ENCODE assay signal across 8 cellular contexts in the genomic region with DNA sequence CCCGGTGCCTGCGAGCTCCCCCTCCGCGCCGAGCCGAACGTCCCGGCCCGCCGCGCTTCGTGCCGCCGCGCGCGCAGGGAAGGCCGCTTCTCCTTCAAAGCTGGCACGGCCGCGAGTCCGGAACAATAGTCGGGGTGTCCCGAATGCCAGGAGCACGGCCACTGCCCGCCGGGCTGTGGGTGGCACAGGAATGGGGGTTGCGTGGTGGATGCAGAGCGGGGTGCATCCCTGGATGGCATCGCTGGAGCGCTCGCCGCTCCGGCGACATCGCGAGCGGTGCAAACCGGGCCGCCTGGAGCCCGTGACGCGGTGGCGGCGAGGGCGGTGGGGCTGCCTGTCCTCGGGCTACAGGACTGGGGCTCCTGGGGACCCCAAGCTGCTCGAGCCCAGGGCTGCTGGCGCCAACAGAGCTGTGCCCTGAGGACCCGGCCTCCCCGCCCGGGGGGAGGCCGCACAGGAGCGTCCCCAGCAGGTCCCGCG. TPM values are rescaled to one million over a fixed set of nuclear protein-coding genes. Genes with fewer than 3 reads are reported as not detected.
DNase-seq lines count a peak whose midpoint lies in the region; ATAC-seq, FAIRE-seq and TF ChIP-seq lines count a peak whose summit lies in the region.

No MANE protein-coding gene starts in this region.

- no peak overlapping the region for H2BK15ac ChIP-seq in IMR-90 (ENCODE audit: low read depth, low read length)

- H3K14ac ChIP-seq in IMR-90 (replicated peaks; ENCODE audit: low read depth, low read length), result peak overlapping the region; percentile 43; the same call in 1 of the 2 replicates

- H3K9me1 ChIP-seq in IMR-90 (ENCODE audit: insufficient read depth, low read length), result no peaks in the 10 kb centered on the region

- ATAC-seq in GM19397 (IDR thresholded peaks at IDR 0.05; ENCODE audit: unreplicated experiment), result peak; percentile 45
- peak; percentile 15 for ATAC-seq in IMR-90 (ENCODE audit: low read depth)
- peak; percentile 60 for ATAC-seq in GM12878
- no peak for ATAC-seq in HG02970 (IDR thresholded peaks at IDR 0.05; ENCODE audit: low FRiP score, unreplicated experiment)

- peak overlapping the region; percentile 34; the same call in 1 of the 2 replicates for H3K4ac ChIP-seq in IMR-90 (ENCODE audit: low read depth, low read length)

- SMC1A ChIA-PET in GM12878 (lab: Charles Lee; ENCODE audit: uncharacterized antibody, unreplicated experiment), result no interaction called here

- H3K4me2 ChIP-seq in IMR-90 (ENCODE audit: low read depth, low read length) (peak overlapping the region; percentile 70), GM12878 (ENCODE audit: control insufficient read depth, insufficient read depth) (peak overlapping the region; percentile 77)

- peak overlapping the region; percentile 76 for H2BK5ac ChIP-seq in IMR-90 (ENCODE audit: low read depth, low read length, poor library complexity, severe bottlenecking)

- TF ChIP-seq CTCF in IMR-90 (conservative IDR thresholded peaks at IDR 0.05; ENCODE audit: low read depth, low read length) (no peak), GM12878 (IDR thresholded peaks at IDR 0.05 in 2 of 3, conservative IDR thresholded peaks at IDR 0.05 in 1 of 3; ENCODE audit: control insufficient read depth in 2 of 3, extremely low read depth in 1 of 3, insufficient read depth in 1 of 3, low read depth in 3 of 3, low read length in 3 of 3) (no peak), kidney epithelial cell (IDR thresholded peaks at IDR 0.05; ENCODE audit: insufficient read depth, low read length, poor library complexity, severe bottlenecking) (no peak)

- BruUV-seq in IMR-90 (replicated peaks; lab: Mats Ljungman, UMichigan) (no TSS peak), GM12878 (replicated peaks; lab: Mats Ljungman, UMichigan) (no TSS peak)

- H2AFZ ChIP-seq in IMR-90 (replicated peaks; ENCODE audit: low read length, poor library complexity), result peak overlapping the region; percentile 99
- H2AFZ ChIP-seq in GM12878 (ENCODE audit: control insufficient read depth, low read depth, low read length), result peak overlapping the region; percentile 88

- H4K5ac ChIP-seq in IMR-90 (ENCODE audit: low read depth, low read length), result 0 out of 2 replicates have a peak overlapping the region, but pooled peaks have one; percentile 9

- H3K9me3 ChIP-seq in IMR-90 (ENCODE audit: control insufficient read depth, insufficient read depth, low read length) (no peaks in the 10 kb centered on the region), GM12878 (replicated peaks; ENCODE audit: control insufficient read depth, insufficient read depth, low read length) (no peaks in the 10 kb centered on the region; the same call in 2 of the 3 replicates), stomach smooth muscle (ENCODE audit: control insufficient read depth in 2 of 2, low read length in 2 of 2) (no peaks in the 10 kb centered on the region)

- H3K4me1 ChIP-seq in IMR-90 (ENCODE audit: control insufficient read depth, insufficient read depth, low read length) (no peaks in the 10 kb centered on the region; the same call in 1 of the 2 replicates), GM12878 (ENCODE audit: control insufficient read depth, insufficient read depth, low read length) (no peaks in the 10 kb centered on the region), stomach smooth muscle (ENCODE audit: control insufficient read depth, insufficient read depth, low read length) (peaks cover 49% of the 10 kb centered on the region)

- peak overlapping the region; percentile 24 to 33; a peak in 2 of 4 replicates for H4K8ac ChIP-seq in IMR-90 (ENCODE audit: low read depth in 2 of 2, low read length in 2 of 2)

- intact Hi-C loops in IMR-90 (cut with micrococcal nuclease) (loop anchor here (1.0 to 5.0 kb wide), 2 partner anchors 156 to 437 kb away; no protein-coding TSS in a partner anchor), GM12878 (cut with micrococcal nuclease; ENCODE audit: unreplicated experiment) (loop anchor here (5.0 kb wide), 1 partner anchor 547 kb away; no protein-coding TSS in a partner anchor)

- no peak overlapping the region for H2BK20ac ChIP-seq in IMR-90 (ENCODE audit: low read depth, low read length)

- H3K23ac ChIP-seq in IMR-90 (ENCODE audit: low read depth, low read length), result peak overlapping the region; percentile 28; the same call in 1 of the 2 replicates

- peak overlapping the region; percentile 78 for H3K27ac ChIP-seq in IMR-90 (ENCODE audit: insufficient read depth, low read length)
- H3K27ac ChIP-seq in GM12878 (ENCODE audit: control insufficient read depth, insufficient read depth), result no peak overlapping the region
- peak overlapping the region; percentile 31 for H3K27ac ChIP-seq in stomach smooth muscle (ENCODE audit: low read length)

- H3K4me3 ChIP-seq in IMR-90 (ENCODE audit: insufficient read depth, low read depth, low read length), result peak overlapping the region; percentile 78
- peak overlapping the region; percentile 78 for H3K4me3 ChIP-seq in GM12878
- H3K4me3 ChIP-seq in kidney epithelial cell (ENCODE audit: low read depth, low read length), result peak overlapping the region; percentile 86
- H3K4me3 ChIP-seq in stomach smooth muscle (ENCODE audit: low read length in 2 of 2), result peak overlapping the region; percentile 76 to 94

- no peaks in the 10 kb centered on the region for H3K79me2 ChIP-seq in GM12878 (ENCODE audit: control insufficient read depth, insufficient read depth, low read length)

- TF ChIP-seq EP300 in GM12878 (IDR thresholded peaks at IDR 0.05; ENCODE audit: borderline replicate concordance in 1 of 2, control insufficient read depth in 1 of 2, low read depth in 2 of 2, low read length in 2 of 2), result no peak

- peak overlapping the region; percentile 91 for H3K9ac ChIP-seq in IMR-90 (ENCODE audit: low read depth, low read length)
- H3K9ac ChIP-seq in GM12878 (ENCODE audit: control insufficient read depth, insufficient read depth, low read length), result peak overlapping the region; percentile 32; the same call in 1 of the 2 replicates
- H3K9ac ChIP-seq in stomach smooth muscle (ENCODE audit: low read length in 2 of 2), result peak overlapping the region; percentile 61 to 62

- WGBS in IMR-90 (ENCODE audit: extremely low coverage in 2 of 2, insufficient read length in 1 of 2), 2 experiments, result 0% methylated on average over 17 of the region's 56 CpGs; no CpG with 5 or more reads in 1 of the 2 experiments
- 26% methylated on average over 29 of the region's 56 CpGs for WGBS in GM12878 (ENCODE audit: insufficient coverage, insufficient replicate concordance, low lambda C conversion rate, missing lambda C conversion rate)

- in situ Hi-C loops in IMR-90 (cut with MboI; ENCODE audit: low sequenced_read_pairs), result no loop called here
- in situ Hi-C loops in GM12878 (cut with MboI), result no loop called here

- peak overlapping the region; percentile 74 for H2AK9ac ChIP-seq in IMR-90 (replicated peaks; ENCODE audit: low read depth, low read length, poor library complexity)

- DNase-seq in AG20443 (ENCODE audit: low spot score) (peak; percentile 64), IMR-90 (peak; percentile 35), GM12878 (ENCODE audit: low read depth, low spot score) (no peak), kidney epithelial cell (ENCODE audit: low read depth) (no peak), NAMALWA (ENCODE audit: low spot score) (no peak)

- H2AK5ac ChIP-seq in IMR-90 (ENCODE audit: low read depth, low read length), result 0 out of 2 replicates have a peak overlapping the region, but pooled peaks have one; percentile 32

- no peak overlapping the region; the same call in 1 of the 2 replicates for H3K56ac ChIP-seq in IMR-90 (ENCODE audit: extremely low read depth, insufficient read depth, low read length)

- TF ChIP-seq RAD21 in IMR-90 (IDR thresholded peaks at IDR 0.05; ENCODE audit: low read length) (no peak), GM12878 (IDR thresholded peaks at IDR 0.05; ENCODE audit: insufficient read depth, low read depth, low read length) (no peak)

- H4K20me1 ChIP-seq in IMR-90 (ENCODE audit: insufficient read depth, low read length) (no peaks in the 10 kb centered on the region), GM12878 (ENCODE audit: control insufficient read depth, insufficient read depth) (no peaks in the 10 kb centered on the region)

- CTCF ChIA-PET in IMR-90 (lab: Yijun Ruan, JAX) (interaction anchor here (0.5 to 1.1 kb wide), 2 partner anchors 13 to 53 kb away, joined by 3 read pairs; no protein-coding TSS in a partner anchor), GM12878 (lab: Yijun Ruan, JAX) (no interaction called here)

- H3K27me3 ChIP-seq in IMR-90 (ENCODE audit: control insufficient read depth, insufficient read depth, low read length), result peaks cover 3% of the 10 kb centered on the region
- peaks cover 15 to 31% of the 10 kb centered on the region in 2 experiments for H3K27me3 ChIP-seq in GM12878 (replicated peaks in 1 of 2; ENCODE audit: control insufficient read depth in 2 of 2, insufficient read depth in 2 of 2, low read length in 1 of 2)
- peaks cover 32% of the 10 kb centered on the region for H3K27me3 ChIP-seq in kidney epithelial cell (ENCODE audit: control insufficient read depth, insufficient read depth, low read length)
- peaks cover 52 to 71% of the 10 kb centered on the region in 2 donors for H3K27me3 ChIP-seq in stomach smooth muscle (ENCODE audit: control insufficient read depth in 1 of 2, insufficient read depth in 2 of 2, low read length in 2 of 2)

- H3K79me1 ChIP-seq in IMR-90 (ENCODE audit: low read depth in 1 of 2, low read length in 2 of 2), result peaks cover 11 to 23% of the 10 kb centered on the region in 2 experiments; a peak in 3 of 4 replicates

- FAIRE-seq in GM12878 (lab: Jason Lieb, UNC), result no peak

- POLR2A ChIA-PET in IMR-90 (lab: Charles Lee; ENCODE audit: unreplicated experiment) (no interaction called here), GM12878 (lab: Charles Lee) (no interaction called here)

- TF ChIP-seq POLR2A in IMR-90 (IDR thresholded peaks at IDR 0.05; ENCODE audit: low read depth, low read length), result no peak
- no peak for TF ChIP-seq POLR2A in GM12878 (IDR thresholded peaks at IDR 0.05; ENCODE audit: low read depth, low read length)

- H3K36me3 ChIP-seq in IMR-90 (ENCODE audit: control insufficient read depth, insufficient read depth, low read length) (no peaks in the 10 kb centered on the region), GM12878 (ENCODE audit: control insufficient read depth in 2 of 2, insufficient read depth in 2 of 2, low read length in 1 of 2) (no peaks in the 10 kb centered on the region), kidney epithelial cell (ENCODE audit: control insufficient read depth, insufficient read depth, low read length) (no peaks in the 10 kb centered on the region), stomach smooth muscle (ENCODE audit: control insufficient read depth in 2 of 2, insufficient read depth in 2 of 2, low read length in 2 of 2) (no peaks in the 10 kb centered on the region)

- H3K18ac ChIP-seq in IMR-90 (ENCODE audit: low read depth, low read length), result no peak overlapping the region

- no peak overlapping the region for H2BK120ac ChIP-seq in IMR-90 (ENCODE audit: low read depth, low read length)

- dilution Hi-C loops in IMR-90 (cut with HindIII; ENCODE audit: low sequenced_read_pairs, unreplicated experiment), result no loop called here

- H4K91ac ChIP-seq in IMR-90 (ENCODE audit: insufficient read depth, low read depth, low read length), result no peak overlapping the region

- RAD21 ChIA-PET in GM12878 (lab: Charles Lee; ENCODE audit: unreplicated experiment), result no interaction called here

RNA-seq across cellular contexts. Expression of gene SATB2, which starts 1.1 kb away (rescaled TPM):
- total RNA-seq in IMR-90 (2012; rRNA removed) (8.4 and 9.2 TPM in 2 replicates), GM12878 (2014; rRNA removed) (0.06 and 0.11 TPM in 2 replicates), GM12878 (2014; rRNA removed; fragmentation: Illumina TruSeq; extraction: Trizol) (0.05 and 0.13 TPM in 2 replicates), GM12878 (2021) (0.10 and 0.11 TPM in 2 replicates), kidney epithelial cell (5.3 and 5.5 TPM in 2 replicates)
- polyA plus RNA-seq in IMR-90 (2012; rRNA removed) (6.2 and 7.4 TPM in 2 replicates), GM12878 (2011; rRNA removed) (0.56 and 0.66 TPM in 2 replicates), GM12878 (2014; fragmentation: Illumina TruSeq; extraction: Trizol) (0.06 and 0.08 TPM in 2 replicates), GM12878 (2014; fragmentation: Nextera tagmentation; extraction: Ambion mirVana) (not detected), GM12878 (2014; rRNA removed) (0.03 and 0.08 TPM in 2 replicates), GM12878 (2016; fragmentation: Nextera tagmentation; extraction: Ambion mirVana) (under 1 TPM in 1 of 2 experiments, not detected in 1; 0.08 TPM)
- 3.4 and 3.9 TPM in 2 replicates for polyA plus RNA-seq in IMR-90 (2012; cell fraction: cytosol; rRNA removed)
- polyA plus RNA-seq in IMR-90 (2012; cell fraction: nucleus; rRNA removed; ENCODE audit: low replicate concordance), result 20.7 and 32.9 TPM in 2 replicates
- total RNA-seq in GM12878 (2013; cell fraction: nucleolus; rRNA removed), result 0.08 and 0.17 TPM in 2 replicates
- not detected for polyA plus RNA-seq in GM12878 (2011; ENCODE audit: low read depth)
- 0.39 and 0.47 TPM in 2 replicates for polyA plus RNA-seq in GM12878 (2011; cell fraction: cytosol; rRNA removed)
- polyA plus RNA-seq in GM12878 (2011; cell fraction: nucleus; rRNA removed), result 1.8 and 2.8 TPM in 2 replicates
- polyA plus RNA-seq in GM12878 (2012), result 0.06 TPM in 1 of 2 replicates, not detected in the other
- 1.9 and 2.3 TPM in 2 replicates for polyA minus RNA-seq in GM12878 (2011; rRNA and poly(A)+ RNA removed)
- polyA minus RNA-seq in GM12878 (2011; cell fraction: cytosol; rRNA and poly(A)+ RNA removed), result 1.1 and 1.2 TPM in 2 replicates
- polyA minus RNA-seq in GM12878 (2011; cell fraction: nucleus; rRNA and poly(A)+ RNA removed), result 1.6 and 3.5 TPM in 2 replicates

Comparison
In these comparisons a context has a peak if more than half of its experiments do, and no peak if none do; other contexts are left out.
1. DNase-seq: peak in AG20443 (single experiment) and IMR-90 (single experiment); none in GM12878 (single experiment), kidney epithelial cell (single experiment) and NAMALWA (single experiment).
2. H3K9ac ChIP-seq: peak in every context shown above with its lines; median percentile 91 in IMR-90; 62 in stomach smooth muscle; 32 in GM12878.
3. Peak in every context shown above with its lines, with median percentiles within 50 percentile points of each other: H3K4me3 ChIP-seq.